19 cellular contexts compared by ENCODE assay signal in genomic region chr7:53657586-53657985, GRCh38.
DNase-seq lines count a peak whose midpoint lies in the region; ATAC-seq, FAIRE-seq and TF ChIP-seq lines count a peak whose summit lies in the region.
"Had no signal": no experiment of that assay in that cellular context is flagged by ENCODE, and none has a peak within 500 bp of the region (broad histone marks: within the 10 kb centered on the region; RNA-seq: fewer than 3 reads in every experiment).

No MANE protein-coding gene starts in this region.

- DNase-seq in HPDE6-E6E7 (ENCODE audit: extremely low spot score) = peak; percentile 25
- peak; percentile 9 for DNase-seq in LHCN-M2 (ENCODE audit: low read depth)
- peak; percentile 92 for DNase-seq in bronchial epithelial cell (ENCODE audit: low read depth)
- DNase-seq in foreskin keratinocyte = peak; percentile 22 to 46
- no peak for DNase-seq in pancreas
- DNase-seq in NCI-H774 (lab: John Stamatoyannopoulos, UW) = no peak
- DNase-seq in RPMI8226 = no peak
- DNase-seq: ACHN; BE2C; C1 segment of cervical spinal cord; CD4-positive, CD25-positive, alpha-beta regulatory T cell; CD8-positive, alpha-beta memory T cell; COR-L47; H7; HFFc6 had no signal

- TF ChIP-seq CTCF in bronchial epithelial cell (IDR thresholded peaks at IDR 0.05; ENCODE audit: insufficient read depth, low read length, severe bottlenecking) (no peak), foreskin keratinocyte (conservative IDR thresholded peaks at IDR 0.05) (no peak), pancreas (IDR thresholded peaks at IDR 0.05) (no peak)

- intact Hi-C loops in pancreas (cut with DNase I) = no loop called here

- H3K4me3 ChIP-seq in bronchial epithelial cell (ENCODE audit: low read depth, low read length) (no peak overlapping the region), pancreas (no peak overlapping the region)
- H3K4me3 ChIP-seq: GM23338 had no signal

- FAIRE-seq in bronchial epithelial cell (lab: Jason Lieb, UNC) (no peak), pancreas (lab: Jason Lieb, UNC) (no peak)
- FAIRE-seq: D721Med, GM12891 had no signal

- ATAC-seq in foreskin keratinocyte (no peak), pancreas (no peak)
- ATAC-seq: HCT116 had no signal

- no peaks in the 10 kb centered on the region for H3K36me3 ChIP-seq in bronchial epithelial cell (ENCODE audit: control insufficient read depth, insufficient read depth, low read length)
- H3K36me3 ChIP-seq in pancreas = no peaks in the 10 kb centered on the region
- H3K36me3 ChIP-seq: BE2C had no signal

- no peaks in the 10 kb centered on the region for H3K27me3 ChIP-seq in bronchial epithelial cell (ENCODE audit: control insufficient read depth, insufficient read depth, low read length)
- no peaks in the 10 kb centered on the region for H3K27me3 ChIP-seq in foreskin keratinocyte
- H3K27me3 ChIP-seq in pancreas = no peaks in the 10 kb centered on the region
- H3K27me3 ChIP-seq: BE2C had no signal

- H3K9me3 ChIP-seq in pancreas = no peaks in the 10 kb centered on the region
- H3K9me3 ChIP-seq: BE2C had no signal

- H3K27ac ChIP-seq in foreskin keratinocyte (no peak overlapping the region), pancreas (no peak overlapping the region)

- H3K4me1 ChIP-seq in foreskin keratinocyte (no peaks in the 10 kb centered on the region), pancreas (no peaks in the 10 kb centered on the region)
- H3K4me1 ChIP-seq: BE2C had no signal

- 32 to 54% methylated on average over 1 of the region's 1 CpG for WGBS in pancreas, 2 donors

Comparison
In these comparisons a context has a peak if more than half of its experiments do, and no peak if none do; other contexts are left out.
1. DNase-seq: peak in HPDE6-E6E7 (single experiment), LHCN-M2 (single experiment), bronchial epithelial cell (single experiment) and foreskin keratinocyte (2 of 2); none in pancreas (0 of 6), NCI-H774 (single experiment) and RPMI8226 (single experiment).